14 cellular contexts compared by ENCODE assay signal in genomic region chr7:24135003-24135817, GRCh38.
DNase-seq lines count a peak whose midpoint lies in the region; ATAC-seq and TF ChIP-seq lines count a peak whose summit lies in the region.
"Had no signal": no experiment of that assay in that cellular context is flagged by ENCODE, and none has a peak within 500 bp of the region (broad histone marks: within the 10 kb centered on the region; RNA-seq: fewer than 3 reads in every experiment).

No MANE protein-coding gene starts in this region.

- H3K4me1 ChIP-seq in heart left ventricle, result no peaks in the 10 kb centered on the region
- no peaks in the 10 kb centered on the region for H3K4me1 ChIP-seq in ascending aorta
- H3K4me1 ChIP-seq: left ventricle myocardium inferior had no signal

- ATAC-seq in GM18861 (IDR thresholded peaks at IDR 0.05; ENCODE audit: unreplicated experiment) (peak; percentile 65), GM21381 (IDR thresholded peaks at IDR 0.05; ENCODE audit: unreplicated experiment) (peak; percentile 77), HG03025 (IDR thresholded peaks at IDR 0.05; ENCODE audit: low FRiP score, unreplicated experiment) (peak; percentile 71), heart left ventricle (no peak)

- no peaks in the 10 kb centered on the region for H3K9me3 Mint-ChIP-seq in progenitor cell of endocrine pancreas (ENCODE audit: low read depth)
- H3K9me3 Mint-ChIP-seq: activated CD4-positive, alpha-beta memory T cell treated with anti-CD3 and anti-CD28 coated beads, Interleukin-2, amount 10 ng/mL, durations not matched to agents 7 days and 5 days; CD8-positive, alpha-beta memory T cell; T-helper 1 cell treated with Interleukin-12 subunit alpha and Interleukin-12 subunit beta and Interleukin-4 antibody, amounts not matched to agents 30 μg/mL and 1 μg/mL, for 36 hours had no signal

- peaks cover 3% of the 10 kb centered on the region for H3K4me1 Mint-ChIP-seq in progenitor cell of endocrine pancreas (ENCODE audit: low read depth)

- no peaks in the 10 kb centered on the region for H3K27me3 ChIP-seq in heart left ventricle
- H3K27me3 ChIP-seq in ascending aorta, result no peaks in the 10 kb centered on the region

- no peak overlapping the region for H3K27ac ChIP-seq in heart left ventricle
- H3K27ac ChIP-seq in ascending aorta, result no peak overlapping the region
- H3K27ac ChIP-seq: left ventricle myocardium inferior, thoracic aorta had no signal

- no peaks in the 10 kb centered on the region for H3K9me3 ChIP-seq in heart left ventricle
- H3K9me3 ChIP-seq in ascending aorta, result no peaks in the 10 kb centered on the region
- H3K9me3 ChIP-seq: left ventricle myocardium inferior, thoracic aorta had no signal

- H3K4me3 Mint-ChIP-seq in progenitor cell of endocrine pancreas (ENCODE audit: low read depth), result no peak overlapping the region
- H3K4me3 Mint-ChIP-seq: activated CD4-positive, alpha-beta memory T cell treated with anti-CD3 and anti-CD28 coated beads, Interleukin-2, amount 10 ng/mL, durations not matched to agents 7 days and 5 days; CD8-positive, alpha-beta memory T cell; T-helper 1 cell treated with Interleukin-12 subunit alpha and Interleukin-12 subunit beta and Interleukin-4 antibody, amounts not matched to agents 30 μg/mL and 1 μg/mL, for 36 hours had no signal

- peak; percentile 50 for DNase-seq in MV-4-11 (lab: John Stamatoyannopoulos, UW)
- DNase-seq in heart left ventricle, result no peak
- DNase-seq in ascending aorta (ENCODE audit: low spot score in 2 of 2), result no peak
- DNase-seq in progenitor cell of endocrine pancreas (ENCODE audit: low spot score, unreplicated experiment), result no peak
- no peak for DNase-seq in NCI-H2081 treated with DMSO at 0.1 percent for 48 hours (lab: John Stamatoyannopoulos, UW)
- DNase-seq: activated CD4-positive, alpha-beta memory T cell treated with anti-CD3 and anti-CD28 coated beads, Interleukin-2, amount 10 ng/mL, durations not matched to agents 7 days and 5 days; CD8-positive, alpha-beta memory T cell; left ventricle myocardium inferior; NCI-H1930 had no signal

- H3K36me3 ChIP-seq in heart left ventricle, result no peaks in the 10 kb centered on the region
- H3K36me3 ChIP-seq in ascending aorta, result no peaks in the 10 kb centered on the region
- H3K36me3 ChIP-seq: left ventricle myocardium inferior, thoracic aorta had no signal

- TF ChIP-seq POLR2A in heart left ventricle (IDR thresholded peaks at IDR 0.05), result no peak

- H3K27ac Mint-ChIP-seq in progenitor cell of endocrine pancreas, result no peak overlapping the region
- H3K27ac Mint-ChIP-seq: activated CD4-positive, alpha-beta memory T cell treated with anti-CD3 and anti-CD28 coated beads, Interleukin-2, amount 10 ng/mL, durations not matched to agents 7 days and 5 days; CD8-positive, alpha-beta memory T cell; T-helper 1 cell treated with Interleukin-12 subunit alpha and Interleukin-12 subunit beta and Interleukin-4 antibody, amounts not matched to agents 30 μg/mL and 1 μg/mL, for 36 hours had no signal

- TF ChIP-seq CTCF in heart left ventricle (IDR thresholded peaks at IDR 0.05), result no peak
- no peak for TF ChIP-seq CTCF in ascending aorta (IDR thresholded peaks at IDR 0.05)
- TF ChIP-seq CTCF in progenitor cell of endocrine pancreas (IDR thresholded peaks at IDR 0.05; ENCODE audit: unreplicated experiment), result no peak

- no peaks in the 10 kb centered on the region for H3K36me3 Mint-ChIP-seq in progenitor cell of endocrine pancreas (ENCODE audit: insufficient read depth)
- H3K36me3 Mint-ChIP-seq: CD8-positive, alpha-beta memory T cell had no signal

- H3K27me3 Mint-ChIP-seq in progenitor cell of endocrine pancreas, result peaks cover 10% of the 10 kb centered on the region

- no peak overlapping the region for H3K4me3 ChIP-seq in heart left ventricle
- H3K4me3 ChIP-seq in ascending aorta, result no peak overlapping the region
- H3K4me3 ChIP-seq: left ventricle myocardium inferior, thoracic aorta had no signal

- WGBS in heart left ventricle, 4 donors, result 68 to 80% (median 75%) methylated on average over 4 of the region's 4 CpGs

- intact Hi-C loops in heart left ventricle (cut with DNase I), result no loop called here
- intact Hi-C loops in ascending aorta (cut with DNase I), result no loop called here

Comparison
In these comparisons a context has a peak if more than half of its experiments do, and no peak if none do; other contexts are left out.
1. ATAC-seq: peak in GM18861 (single experiment), GM21381 (single experiment) and HG03025 (single experiment); none in heart left ventricle (0 of 4).